Comparison of ENCODE assay signal across 1 cellular context in the genomic region with DNA sequence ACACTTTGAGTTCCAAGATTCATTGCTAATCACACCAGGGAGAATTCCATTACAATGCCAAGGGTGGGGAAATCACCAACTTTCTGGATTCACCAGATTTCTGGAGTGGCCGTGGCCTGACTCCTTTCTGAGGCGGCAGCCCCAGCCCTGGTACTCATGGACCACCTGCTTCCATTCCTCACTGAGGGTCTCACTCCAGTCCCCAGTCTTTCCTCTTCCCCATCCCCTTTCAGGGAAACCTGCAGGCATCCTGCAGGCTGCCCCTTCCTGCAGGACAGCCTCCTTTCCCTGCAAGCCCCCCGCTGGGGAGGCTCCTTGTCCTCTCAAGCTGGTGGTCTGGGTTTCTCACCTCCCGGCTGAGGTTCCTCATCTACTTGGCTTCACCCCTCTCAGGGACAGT.
TF ChIP-seq lines count a peak whose summit lies in the region.

No MANE protein-coding gene starts in this region.

TF ChIP-seq in WTC11, 78 proteins besides CTCF, POLR2A, EP300 and RAD21:
- peak; percentile 92 for TF ChIP-seq PRDM15 (CRISPR knock-in tag; IDR thresholded peaks at IDR 0.05)
- TF ChIP-seq ELF4 (CRISPR knock-in tag; IDR thresholded peaks at IDR 0.05; ENCODE audit: low read depth) = no peak
